In genomic region chr6:16706029-16706428, GRCh38 we compare ENCODE assay signal across 21 cellular contexts. TPM values are rescaled to one million over a fixed set of nuclear protein-coding genes. Genes with fewer than 3 reads are reported as not detected.
DNase-seq lines count a peak whose midpoint lies in the region; ATAC-seq, FAIRE-seq and TF ChIP-seq lines count a peak whose summit lies in the region.
"Had no signal": no experiment of that assay in that cellular context is flagged by ENCODE, and none has a peak within 500 bp of the region (broad histone marks: within the 10 kb centered on the region; RNA-seq: fewer than 3 reads in every experiment).

No MANE protein-coding gene starts in this region.

- H3K36me3 Mint-ChIP-seq in natural killer cell treated with Interleukin-12 subunit alpha and Interleukin-12 subunit beta and Interleukin-15 and Interleukin-18, amount 100 ng/mL, for 72 hours = peaks cover 4% of the 10 kb centered on the region
- H3K36me3 Mint-ChIP-seq in natural killer cell = no peaks in the 10 kb centered on the region
- H3K36me3 Mint-ChIP-seq in activated T-helper 17 cell treated with anti-CD3 and anti-CD28 coated beads, Interleukin-2, amount 50 U/mL, for 72 hours (ENCODE audit: low read depth) = peaks cover 11% of the 10 kb centered on the region
- peaks cover 40% of the 10 kb centered on the region for H3K36me3 Mint-ChIP-seq in stimulated activated memory B cell treated with anti-CD40 and anti-IgM and Interleukin-4, amounts not matched to agents 10 μg/mL and 1 μg/mL and 100 μg/mL, for 72 hours

- H3K4me1 ChIP-seq in keratinocyte (ENCODE audit: control insufficient read depth, extremely low read depth, insufficient read depth, low read length) (peaks cover 45% of the 10 kb centered on the region), neuronal stem cell (ENCODE audit: control insufficient read depth in 2 of 2, insufficient read depth in 1 of 2, low read depth in 1 of 2, low read length in 2 of 2) (peaks cover 1 to 3% of the 10 kb centered on the region in 2 donors)

- no peak overlapping the region for H3K14ac ChIP-seq in neuronal stem cell (ENCODE audit: low read length)

- H3K9me3 ChIP-seq in keratinocyte (ENCODE audit: control insufficient read depth, low read depth, low read length) (no peaks in the 10 kb centered on the region), neuronal stem cell (replicated peaks in 1 of 2; ENCODE audit: control insufficient read depth in 2 of 2, insufficient read depth in 1 of 2, low read depth in 1 of 2, low read length in 2 of 2) (no peaks in the 10 kb centered on the region)
- H3K9me3 ChIP-seq: adrenal gland, tibial nerve had no signal

- H4K91ac ChIP-seq in neuronal stem cell (ENCODE audit: low read depth, low read length, poor library complexity) = no peak overlapping the region

- no peak overlapping the region for H2BK15ac ChIP-seq in neuronal stem cell (ENCODE audit: low read length)

- H2AK5ac ChIP-seq in neuronal stem cell (ENCODE audit: low read depth, low read length) = no peak overlapping the region

- H3K9ac ChIP-seq in keratinocyte (ENCODE audit: control insufficient read depth, extremely low read depth, insufficient read depth, low read length) (peak overlapping the region; percentile 77), neuronal stem cell (ENCODE audit: low read depth, low read length, poor library complexity) (no peak overlapping the region)

- no peaks in the 10 kb centered on the region for H3K9me1 ChIP-seq in keratinocyte (ENCODE audit: control insufficient read depth, extremely low read depth, insufficient read depth, low read length)

- no peaks in the 10 kb centered on the region for H3K9me3 Mint-ChIP-seq in natural killer cell treated with Interleukin-12 subunit alpha and Interleukin-12 subunit beta and Interleukin-15 and Interleukin-18, amount 100 ng/mL, for 72 hours
- no peaks in the 10 kb centered on the region for H3K9me3 Mint-ChIP-seq in natural killer cell
- peaks cover 4% of the 10 kb centered on the region for H3K9me3 Mint-ChIP-seq in activated T-helper 17 cell treated with anti-CD3 and anti-CD28 coated beads, Interleukin-2, amount 50 U/mL, for 72 hours
- H3K9me3 Mint-ChIP-seq in stimulated activated memory B cell treated with anti-CD40 and anti-IgM and Interleukin-4, amounts not matched to agents 10 μg/mL and 1 μg/mL and 100 μg/mL, for 72 hours = no peaks in the 10 kb centered on the region
- H3K9me3 Mint-ChIP-seq: CD4-positive, alpha-beta T cell had no signal

- H3K18ac ChIP-seq in neuronal stem cell (ENCODE audit: low read length) = no peak overlapping the region

- H3K36me3 ChIP-seq in keratinocyte (ENCODE audit: control insufficient read depth in 2 of 2, extremely low read depth in 1 of 2, insufficient read depth in 2 of 2, low read length in 2 of 2) (no peaks in the 10 kb centered on the region), neuronal stem cell (replicated peaks in 1 of 2; ENCODE audit: control insufficient read depth in 2 of 2, insufficient read depth in 2 of 2, low read length in 2 of 2) (no peaks in the 10 kb centered on the region)
- H3K36me3 ChIP-seq: adrenal gland, tibial nerve had no signal

- H3K27me3 ChIP-seq in keratinocyte (ENCODE audit: control insufficient read depth, extremely low read depth, insufficient read depth, low read length) (no peaks in the 10 kb centered on the region), neuronal stem cell (ENCODE audit: control insufficient read depth in 3 of 3, insufficient read depth in 3 of 3, low read depth in 1 of 3, low read length in 3 of 3) (no peaks in the 10 kb centered on the region)
- H3K27me3 ChIP-seq: adrenal gland, tibial nerve had no signal

- H2AFZ ChIP-seq in keratinocyte (ENCODE audit: control insufficient read depth, low read length) (no peak overlapping the region), neuronal stem cell (ENCODE audit: low read length) (no peak overlapping the region)

- peaks cover 41 to 61% of the 10 kb centered on the region in 2 donors for H3K4me1 Mint-ChIP-seq in natural killer cell treated with Interleukin-12 subunit alpha and Interleukin-12 subunit beta and Interleukin-15 and Interleukin-18, amount 100 ng/mL, for 72 hours (ENCODE audit: low read depth in 2 of 2)
- H3K4me1 Mint-ChIP-seq in natural killer cell = peaks cover 41 to 52% of the 10 kb centered on the region in 2 donors
- peaks cover 55% of the 10 kb centered on the region for H3K4me1 Mint-ChIP-seq in activated T-helper 17 cell treated with anti-CD3 and anti-CD28 coated beads, Interleukin-2, amount 50 U/mL, for 72 hours
- H3K4me1 Mint-ChIP-seq in stimulated activated memory B cell treated with anti-CD40 and anti-IgM and Interleukin-4, amounts not matched to agents 10 μg/mL and 1 μg/mL and 100 μg/mL, for 72 hours = peaks cover 57% of the 10 kb centered on the region

- peak; percentile 99 for FAIRE-seq in keratinocyte (lab: Jason Lieb, UNC)

- no peak overlapping the region for H2BK120ac ChIP-seq in neuronal stem cell (ENCODE audit: low read depth, low read length)

- H3K23ac ChIP-seq in neuronal stem cell (ENCODE audit: low read depth, low read length, poor library complexity) = no peak overlapping the region

- H3K27ac ChIP-seq in keratinocyte (ENCODE audit: control insufficient read depth, insufficient read depth, low read length) (peak overlapping the region; percentile 91), neuronal stem cell (replicated peaks; ENCODE audit: low read length) (no peak overlapping the region)
- H3K27ac ChIP-seq: adrenal gland, tibial nerve, VCaP had no signal

- H2BK5ac ChIP-seq in neuronal stem cell (ENCODE audit: low read length) = no peak overlapping the region

- no peak for ATAC-seq in natural killer cell treated with Interleukin-12 subunit alpha and Interleukin-12 subunit beta and Interleukin-15 and Interleukin-18, amount 100 ng/mL, for 72 hours
- no peak for ATAC-seq in natural killer cell
- ATAC-seq in activated T-helper 17 cell treated with anti-CD3 and anti-CD28 coated beads, Interleukin-2, amount 50 U/mL, for 72 hours (replicated peaks) = peak; percentile 72
- no peak for ATAC-seq in stimulated activated memory B cell treated with anti-CD40 and anti-IgM and Interleukin-4, amounts not matched to agents 10 μg/mL and 1 μg/mL and 100 μg/mL, for 72 hours
- no peak for ATAC-seq in GM18519 (IDR thresholded peaks at IDR 0.05; ENCODE audit: low FRiP score, unreplicated experiment)
- no peak for ATAC-seq in HG03280 (IDR thresholded peaks at IDR 0.05; ENCODE audit: unreplicated experiment)

- intact Hi-C loops in natural killer cell (cut with micrococcal nuclease) = no loop called here

- peak overlapping the region; percentile 16 to 32 for H3K27ac Mint-ChIP-seq in natural killer cell treated with Interleukin-12 subunit alpha and Interleukin-12 subunit beta and Interleukin-15 and Interleukin-18, amount 100 ng/mL, for 72 hours
- H3K27ac Mint-ChIP-seq in natural killer cell = no peak overlapping the region
- peak overlapping the region; percentile 74 for H3K27ac Mint-ChIP-seq in activated T-helper 17 cell treated with anti-CD3 and anti-CD28 coated beads, Interleukin-2, amount 50 U/mL, for 72 hours
- H3K27ac Mint-ChIP-seq in stimulated activated memory B cell treated with anti-CD40 and anti-IgM and Interleukin-4, amounts not matched to agents 10 μg/mL and 1 μg/mL and 100 μg/mL, for 72 hours = peak overlapping the region; percentile 20

- H3K4me3 Mint-ChIP-seq in natural killer cell treated with Interleukin-12 subunit alpha and Interleukin-12 subunit beta and Interleukin-15 and Interleukin-18, amount 100 ng/mL, for 72 hours = peak overlapping the region; percentile 52
- H3K4me3 Mint-ChIP-seq in natural killer cell = no peak overlapping the region
- peak overlapping the region; percentile 78 for H3K4me3 Mint-ChIP-seq in activated T-helper 17 cell treated with anti-CD3 and anti-CD28 coated beads, Interleukin-2, amount 50 U/mL, for 72 hours
- H3K4me3 Mint-ChIP-seq in stimulated activated memory B cell treated with anti-CD40 and anti-IgM and Interleukin-4, amounts not matched to agents 10 μg/mL and 1 μg/mL and 100 μg/mL, for 72 hours = no peak overlapping the region

- no peak for DNase-seq in natural killer cell treated with Interleukin-12 subunit alpha and Interleukin-12 subunit beta and Interleukin-15 and Interleukin-18, amount 100 ng/mL, for 72 hours (ENCODE audit: low spot score)
- DNase-seq in natural killer cell (no peak), keratinocyte (ENCODE audit: low read depth, low spot score) (no peak), neuronal stem cell (ENCODE audit: low spot score) (no peak)
- DNase-seq: activated effector memory CD4-positive, alpha-beta T cell treated with Interleukin-2 at 50 U/mL for 16 hours; CD4-positive, alpha-beta T cell; effector CD4-positive, alpha-beta T cell; head of caudate nucleus; NCI-H1417; NCI-H2171; NCI-H69; SHP77; stimulated activated naive CD4-positive, alpha-beta T cell; T-helper 1 cell had no signal

- WGBS in neuronal stem cell (ENCODE audit: extremely low coverage in 2 of 2, insufficient read length in 2 of 2, insufficient replicate concordance in 1 of 2), 2 donors = no CpG with 5 or more reads among the region's 4 CpGs

- H3K79me2 ChIP-seq in keratinocyte (ENCODE audit: control insufficient read depth, insufficient read depth, low read length) = peaks cover 4% of the 10 kb centered on the region

- no peak overlapping the region for H3K4ac ChIP-seq in neuronal stem cell (ENCODE audit: low read length)

- no peak overlapping the region for H4K8ac ChIP-seq in neuronal stem cell (ENCODE audit: low read depth, low read length)

- dilution Hi-C loops in keratinocyte (cut with MboI; ENCODE audit: extremely low pct_ligation_motif_present, low sequenced_read_pairs) = no loop called here

- H3K27me3 Mint-ChIP-seq in natural killer cell treated with Interleukin-12 subunit alpha and Interleukin-12 subunit beta and Interleukin-15 and Interleukin-18, amount 100 ng/mL, for 72 hours = no peaks in the 10 kb centered on the region
- H3K27me3 Mint-ChIP-seq in natural killer cell (ENCODE audit: low read depth in 2 of 2) = no peaks in the 10 kb centered on the region
- H3K27me3 Mint-ChIP-seq in activated T-helper 17 cell treated with anti-CD3 and anti-CD28 coated beads, Interleukin-2, amount 50 U/mL, for 72 hours = no peaks in the 10 kb centered on the region
- no peaks in the 10 kb centered on the region for H3K27me3 Mint-ChIP-seq in stimulated activated memory B cell treated with anti-CD40 and anti-IgM and Interleukin-4, amounts not matched to agents 10 μg/mL and 1 μg/mL and 100 μg/mL, for 72 hours
- H3K27me3 Mint-ChIP-seq: CD4-positive, alpha-beta T cell had no signal

- H3K4me3 ChIP-seq in keratinocyte (ENCODE audit: control insufficient read depth in 2 of 3, extremely low read depth in 1 of 3, insufficient read depth in 2 of 3, low read depth in 1 of 3, low read length in 3 of 3) = peak overlapping the region in 2 of 3 experiments; percentile 24 to 34
- H3K4me3 ChIP-seq in neuronal stem cell (ENCODE audit: low read length in 2 of 2) = no peak overlapping the region
- H3K4me3 ChIP-seq: adrenal gland, tibial nerve had no signal

- TF ChIP-seq CTCF in natural killer cell (IDR thresholded peaks at IDR 0.05) = no peak
- no peak for TF ChIP-seq CTCF in keratinocyte (optimal IDR thresholded peaks at IDR 0.05 in 1 of 3, IDR thresholded peaks at IDR 0.05 in 1 of 3, conservative IDR thresholded peaks at IDR 0.05 in 1 of 3; ENCODE audit: extremely low read depth in 1 of 3, insufficient read depth in 2 of 3, low read length in 3 of 3)

- no peaks in the 10 kb centered on the region for H4K20me1 ChIP-seq in keratinocyte (ENCODE audit: control insufficient read depth, extremely low read depth, insufficient read depth, low read length)

- no peaks in the 10 kb centered on the region for H3K79me1 ChIP-seq in neuronal stem cell (ENCODE audit: low read depth, low read length)

- H3K4me2 ChIP-seq in keratinocyte (ENCODE audit: control insufficient read depth, extremely low read depth, insufficient read depth, low read depth, low read length) = peak overlapping the region; percentile 93
- H3K4me2 ChIP-seq in neuronal stem cell (ENCODE audit: insufficient read depth, low read length, poor library complexity, severe bottlenecking) = no peak overlapping the region

- no peak overlapping the region for H2BK12ac ChIP-seq in neuronal stem cell (ENCODE audit: low read length)

RNA-seq across cellular contexts. Expression of gene ATXN1, which starts 55.2 kb away (rescaled TPM):
- 100 to 1,000 TPM in 1 of 2 donors, 10 to 100 TPM in 1; 56.4 to 103 TPM for total RNA-seq in natural killer cell treated with Interleukin-12 subunit alpha and Interleukin-12 subunit beta and Interleukin-15 and Interleukin-18, amount 100 ng/mL, for 72 hours
- 100 to 1,000 TPM in 1 of 3 donors, 10 to 100 TPM in 2; 90.4 to 120 (median 97.9) TPM for total RNA-seq in natural killer cell
- total RNA-seq in activated T-helper 17 cell treated with anti-CD3 and anti-CD28 coated beads, Interleukin-2, amount 50 U/mL, for 72 hours = 100 to 1,000 TPM in 1 of 2 donors, 10 to 100 TPM in 1; 41.0 to 115 TPM
- 9.4 to 9.7 TPM (median 9.4 TPM) in 3 replicates for polyA plus RNA-seq in keratinocyte
- 6.3 TPM for polyA plus RNA-seq in keratinocyte (2011; ENCODE audit: low read depth)
- polyA plus RNA-seq in keratinocyte (2011; cell fraction: cytosol; rRNA removed) = 7.3 and 7.5 TPM in 2 replicates
- polyA plus RNA-seq in keratinocyte (2011; cell fraction: nucleus; rRNA removed) = 19.2 and 21.1 TPM in 2 replicates
- polyA plus RNA-seq in keratinocyte (2012; ENCODE audit: low replicate concordance) = 8.8 and 11.5 TPM in 2 replicates
- 13.2 to 34.1 TPM (median 23.4 TPM) in 3 replicates for polyA minus RNA-seq in keratinocyte
- polyA minus RNA-seq in keratinocyte (2011; cell fraction: cytosol; rRNA and poly(A)+ RNA removed) = 8.1 TPM
- polyA minus RNA-seq in keratinocyte (2011; cell fraction: nucleus; rRNA and poly(A)+ RNA removed) = 31.4 and 46.3 TPM in 2 replicates
- 1.3 TPM for polyA plus RNA-seq in neuronal stem cell (2013, experiment 1 of 2)
- polyA plus RNA-seq in neuronal stem cell (2013, experiment 2 of 2) = 1.9 TPM

Comparison
In these comparisons a context has a peak if more than half of its experiments do, and no peak if none do; other contexts are left out.
1. H3K27ac Mint-ChIP-seq: peak in natural killer cell treated with Interleukin-12 subunit alpha and Interleukin-12 subunit beta and Interleukin-15 and Interleukin-18, amount 100 ng/mL, for 72 hours (2 of 2), activated T-helper 17 cell treated with anti-CD3 and anti-CD28 coated beads, Interleukin-2, amount 50 U/mL, for 72 hours (single experiment) and stimulated activated memory B cell treated with anti-CD40 and anti-IgM and Interleukin-4, amounts not matched to agents 10 μg/mL and 1 μg/mL and 100 μg/mL, for 72 hours (single experiment); none in natural killer cell (0 of 2).
2. H3K4me3 Mint-ChIP-seq: peak in natural killer cell treated with Interleukin-12 subunit alpha and Interleukin-12 subunit beta and Interleukin-15 and Interleukin-18, amount 100 ng/mL, for 72 hours (single experiment) and activated T-helper 17 cell treated with anti-CD3 and anti-CD28 coated beads, Interleukin-2, amount 50 U/mL, for 72 hours (single experiment); none in natural killer cell (single experiment) and stimulated activated memory B cell treated with anti-CD40 and anti-IgM and Interleukin-4, amounts not matched to agents 10 μg/mL and 1 μg/mL and 100 μg/mL, for 72 hours (single experiment).
3. H3K4me3 ChIP-seq: peak in keratinocyte (2 of 3); none in neuronal stem cell (0 of 2).